Comparison of ENCODE assay signal across 9 cellular contexts in genomic region chr4:41887821-41888699, GRCh38. TPM values are rescaled to one million over a fixed set of nuclear protein-coding genes. Genes with fewer than 3 reads are reported as not detected.
DNase-seq lines count a peak whose midpoint lies in the region; ATAC-seq, FAIRE-seq and TF ChIP-seq lines count a peak whose summit lies in the region.
"Had no signal": no experiment of that assay in that cellular context is flagged by ENCODE, and none has a peak within 500 bp of the region (broad histone marks: within the 10 kb centered on the region; RNA-seq: fewer than 3 reads in every experiment).

No MANE protein-coding gene starts in this region.

- POLR2A ChIA-PET in CD4-positive, alpha-beta T cell (lab: Charles Lee): interaction anchor here (0.7 kb wide), 1 partner anchor 44 kb away, joined by 3 read pairs; no protein-coding TSS in a partner anchor

- DNase-seq in CD4-positive, alpha-beta T cell: peak in 3 of 10 experiments; percentile 15 to 32 (median 25)
- no peak for DNase-seq in GM20000 (ENCODE audit: low spot score)
- DNase-seq in RCC 7860 (ENCODE audit: low spot score): peak; percentile 6
- peak; percentile 21 for DNase-seq in central memory CD4-positive, alpha-beta T cell
- peak; percentile 61 for DNase-seq in middle frontal gyrus (ENCODE audit: extremely low spot score, low spot score)
- no peak for DNase-seq in hepatic stellate cell (ENCODE audit: low spot score)
- DNase-seq in NK-92 treated with Interleukin-12 subunit alpha and Interleukin-12 subunit beta, amount 100 ng/mL, for 24 hours (lab: John Stamatoyannopoulos, UW): no peak

- H3K36me3 Mint-ChIP-seq in CD4-positive, alpha-beta T cell (ENCODE audit: low read depth): no peaks in the 10 kb centered on the region
- H3K36me3 Mint-ChIP-seq: naive thymus-derived CD8-positive, alpha-beta T cell had no signal

- H3K4me1 Mint-ChIP-seq in CD4-positive, alpha-beta T cell (ENCODE audit: low read depth): peaks cover 2% of the 10 kb centered on the region

- peaks cover 77% of the 10 kb centered on the region for H3K27me3 Mint-ChIP-seq in CD4-positive, alpha-beta T cell

- no peaks in the 10 kb centered on the region for H3K9me3 ChIP-seq in CD4-positive, alpha-beta T cell (ENCODE audit: control insufficient read depth, low read length)

- peaks cover 31% of the 10 kb centered on the region for H3K27me3 ChIP-seq in CD4-positive, alpha-beta T cell (ENCODE audit: control insufficient read depth, insufficient read depth, low read length)

- no peak overlapping the region for H3K4me3 Mint-ChIP-seq in CD4-positive, alpha-beta T cell
- H3K4me3 Mint-ChIP-seq: naive thymus-derived CD8-positive, alpha-beta T cell had no signal

- intact Hi-C loops in CD4-positive, alpha-beta T cell (cut with DNase I, micrococcal nuclease): loop anchor here (1.0 to 5.0 kb wide), 2 partner anchors 196 to 607 kb away; no protein-coding TSS in a partner anchor

- H3K9me3 Mint-ChIP-seq in CD4-positive, alpha-beta T cell: no peaks in the 10 kb centered on the region
- H3K9me3 Mint-ChIP-seq: naive thymus-derived CD8-positive, alpha-beta T cell had no signal

- no peak for ATAC-seq in CD4-positive, alpha-beta T cell (ENCODE audit: poor library complexity)
- ATAC-seq in GM19324 (IDR thresholded peaks at IDR 0.05; ENCODE audit: low FRiP score, unreplicated experiment): no peak
- ATAC-seq: naive thymus-derived CD8-positive, alpha-beta T cell had no signal

- peak; percentile 90 for TF ChIP-seq CTCF in CD4-positive, alpha-beta T cell (IDR thresholded peaks at IDR 0.05)
- TF ChIP-seq CTCF in GM20000 (IDR thresholded peaks at IDR 0.05; ENCODE audit: extremely low read depth, missing control alignments): peak; percentile 79

- H3K27ac ChIP-seq in CD4-positive, alpha-beta T cell (ENCODE audit: low read depth, low read length): no peak overlapping the region

- peak; percentile 73 for FAIRE-seq in RCC 7860 (lab: Jason Lieb, UNC)

- no peak overlapping the region for H3K27ac Mint-ChIP-seq in CD4-positive, alpha-beta T cell
- H3K27ac Mint-ChIP-seq: naive thymus-derived CD8-positive, alpha-beta T cell had no signal

- CTCF ChIA-PET in CD4-positive, alpha-beta T cell (lab: Charles Lee): interaction anchor here (1.4 to 1.7 kb wide), 3 partner anchors 8 to 607 kb away, joined by 4 to 6 read pairs (median 5); no protein-coding TSS in a partner anchor

RNA-seq across cellular contexts. Expression of gene TMEM33, which starts 47.2 kb away (rescaled TPM):
- total RNA-seq in CD4-positive, alpha-beta T cell: 10 to 100 TPM; 18.0 to 19.7 TPM

Comparison
In these comparisons a context has a peak if more than half of its experiments do, and no peak if none do; other contexts are left out.
1. DNase-seq: peak in RCC 7860 (single experiment), central memory CD4-positive, alpha-beta T cell (single experiment) and middle frontal gyrus (single experiment); none in GM20000 (single experiment), hepatic stellate cell (single experiment) and NK-92 treated with Interleukin-12 subunit alpha and Interleukin-12 subunit beta, amount 100 ng/mL, for 24 hours (single experiment).